ENCODE assay signal across 19 cellular contexts in the genomic region with DNA sequence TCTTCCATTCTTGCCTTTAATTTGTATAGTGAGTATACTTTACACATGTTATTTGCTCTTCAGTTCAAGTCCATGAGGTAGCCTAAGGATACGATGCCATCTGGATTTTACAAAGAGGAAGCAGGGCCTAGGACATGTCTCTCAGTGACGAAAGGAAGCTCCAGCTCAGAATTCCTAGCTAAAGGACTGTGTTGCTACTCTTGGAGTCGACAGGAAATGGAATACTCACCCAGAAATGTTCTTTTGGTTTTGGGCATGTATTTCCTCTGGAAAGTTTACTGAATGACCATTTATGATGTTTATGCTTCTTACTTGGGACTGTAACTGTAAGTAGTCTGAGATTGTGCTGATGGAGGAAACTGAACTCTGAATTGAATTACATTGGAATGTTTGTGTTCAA.
"Had no signal": no experiment of that assay in that cellular context is flagged by ENCODE, and none has a peak within 500 bp of the region (broad histone marks: within the 10 kb centered on the region; RNA-seq: fewer than 3 reads in every experiment).

No MANE protein-coding gene starts in this region.

- H3K9me3 Mint-ChIP-seq: activated naive CD4-positive, alpha-beta T cell treated with anti-CD3 and anti-CD28 coated beads for 36 hours; activated T-helper 17 cell treated with anti-CD3 and anti-CD28 coated beads, Interleukin-2, amount 50 U/mL, for 72 hours; naive B cell; neural progenitor cell; T-cell had no signal

- H3K4me3 Mint-ChIP-seq: activated naive CD4-positive, alpha-beta T cell treated with anti-CD3 and anti-CD28 coated beads for 36 hours; activated T-helper 17 cell treated with anti-CD3 and anti-CD28 coated beads, Interleukin-2, amount 50 U/mL, for 72 hours; naive B cell; neural progenitor cell; T-cell had no signal

- H3K27ac Mint-ChIP-seq: activated naive CD4-positive, alpha-beta T cell treated with anti-CD3 and anti-CD28 coated beads for 36 hours; activated T-helper 17 cell treated with anti-CD3 and anti-CD28 coated beads, Interleukin-2, amount 50 U/mL, for 72 hours; neural progenitor cell had no signal

- H3K4me1 Mint-ChIP-seq: naive B cell, neural progenitor cell had no signal

- H3K27me3 Mint-ChIP-seq: activated T-helper 17 cell treated with anti-CD3 and anti-CD28 coated beads, Interleukin-2, amount 50 U/mL, for 72 hours; naive B cell; T-cell had no signal

- H3K27me3 ChIP-seq: adrenal gland, neural progenitor cell, ovary, transverse colon, vagina had no signal

- H3K9me3 ChIP-seq: adrenal gland, ovary, transverse colon, vagina had no signal

- FAIRE-seq: colon, endometrium had no signal

- H3K4me3 ChIP-seq: adrenal gland, neural progenitor cell, ovary, transverse colon, vagina had no signal

- DNase-seq: activated CD4-positive, CD25-positive, alpha-beta regulatory T cell treated with anti-CD3 and anti-CD28 coated beads, Interleukin-2, amount 50 U/mL, for 72 hours; activated naive CD4-positive, alpha-beta T cell treated with anti-CD3 and anti-CD28 coated beads for 36 hours; adrenal gland; head of caudate nucleus; left colon; mammary epithelial cell; naive B cell; ovary; stimulated activated CD4-positive, alpha-beta T cell treated with anti-CD3 and anti-CD28 coated beads, Interleukin-2, amount 100 ng/mL, for 48 hours; stimulated activated naive CD4-positive, alpha-beta T cell; T-cell; T1000; transverse colon had no signal

- H3K27ac ChIP-seq: neural progenitor cell, ovary, transverse colon, vagina had no signal

- H3K36me3 ChIP-seq: ovary had no signal

- ATAC-seq: activated T-helper 17 cell treated with anti-CD3 and anti-CD28 coated beads, Interleukin-2, amount 50 U/mL, for 72 hours; esophagus mucosa; left colon; T-cell had no signal

- H3K36me3 Mint-ChIP-seq: neural progenitor cell had no signal

- H3K4me1 ChIP-seq: adrenal gland, neural progenitor cell, vagina had no signal
